Comparison of ENCODE assay signal across 1 cellular context in genomic region chr6:36131517-36132220, GRCh38.
A peak's percentile ranks its signal among the peaks of the same experiment; 100 is the strongest.
TF ChIP-seq lines count a peak whose summit lies in the region.

No MANE protein-coding gene starts in this region.

TF ChIP-seq in HepG2, 621 proteins besides CTCF, POLR2A, EP300 and RAD21 (continued from another document and continues in another):
- TF ChIP-seq ZBTB40 (IDR thresholded peaks at IDR 0.05) (no peak), ZBTB40 (CRISPR knock-in tag; IDR thresholded peaks at IDR 0.05) (no peak; the same call in 1 of the 2 replicates), ZBTB14 (CRISPR knock-in tag; IDR thresholded peaks at IDR 0.05) (no peak), ZNF574 (CRISPR knock-in tag; IDR thresholded peaks at IDR 0.05) (0 out of 2 replicates have a peak, but pooled peaks have one; percentile 6), TAF1 (CRISPR knock-in tag; IDR thresholded peaks at IDR 0.05) (no peak), TBL1XR1 (IDR thresholded peaks at IDR 0.05; ENCODE audit: borderline replicate concordance, low read length, partially characterized antibody) (peak; percentile 61), MED13 (CRISPR knock-in tag; IDR thresholded peaks at IDR 0.05) (0 out of 2 replicates have a peak, but pooled peaks have one; percentile 50), SRSF1 (optimal IDR thresholded peaks at IDR 0.05; ENCODE audit: low read depth, low read length) (no peak), RFX1 (IDR thresholded peaks at IDR 0.05) (no peak), TSC22D2 (CRISPR knock-in tag; IDR thresholded peaks at IDR 0.05; ENCODE audit: borderline replicate concordance) (no peak; the same call in 1 of the 2 replicates), ZNF513 (CRISPR knock-in tag; conservative IDR thresholded peaks at IDR 0.05) (no peak), BRCA1 (CRISPR knock-in tag; IDR thresholded peaks at IDR 0.05) (no peak), ZNF282 (IDR thresholded peaks at IDR 0.05; ENCODE audit: partially characterized antibody) (no peak), ZNF256 (CRISPR knock-in tag; conservative IDR thresholded peaks at IDR 0.05) (no peak), MAZ (IDR thresholded peaks at IDR 0.05; ENCODE audit: borderline replicate concordance, low read depth, low read length) (no peak), MAZ (CRISPR knock-in tag; IDR thresholded peaks at IDR 0.05; ENCODE audit: low read depth) (no peak), ZNF773 (CRISPR knock-in tag; IDR thresholded peaks at IDR 0.05; ENCODE audit: borderline replicate concordance) (0 out of 2 replicates have a peak, but pooled peaks have one; percentile 8), ZNF280D (CRISPR knock-in tag; IDR thresholded peaks at IDR 0.05) (peak; percentile 73), EZH2 (conservative IDR thresholded peaks at IDR 0.05; ENCODE audit: low read depth, low read length) (no peak), STAG1 (CRISPR knock-in tag; IDR thresholded peaks at IDR 0.05) (no peak), ARID2 (CRISPR knock-in tag; IDR thresholded peaks at IDR 0.05; ENCODE audit: borderline replicate concordance) (no peak; the same call in 1 of the 2 replicates), HNF1B (CRISPR knock-in tag; IDR thresholded peaks at IDR 0.05) (no peak), KLF9 (CRISPR knock-in tag; IDR thresholded peaks at IDR 0.05; ENCODE audit: low read depth) (no peak), ZNF709 (CRISPR knock-in tag; IDR thresholded peaks at IDR 0.05) (peak; percentile 48; the same call in 1 of the 2 replicates), FOSL1 (CRISPR knock-in tag; IDR thresholded peaks at IDR 0.05; ENCODE audit: borderline replicate concordance) (no peak), CENPBD1 (CRISPR knock-in tag; IDR thresholded peaks at IDR 0.05; ENCODE audit: borderline replicate concordance, low read depth) (no peak), ZNF678 (CRISPR knock-in tag; IDR thresholded peaks at IDR 0.05) (no peak; the same call in 1 of the 2 replicates), ZNF547 (CRISPR knock-in tag; IDR thresholded peaks at IDR 0.05) (no peak; the same call in 1 of the 2 replicates), RAD51 (IDR thresholded peaks at IDR 0.05; ENCODE audit: borderline replicate concordance) (peak; percentile 63), ZNF230 (CRISPR knock-in tag; IDR thresholded peaks at IDR 0.05) (no peak), ZNF333 (CRISPR knock-in tag; IDR thresholded peaks at IDR 0.05; ENCODE audit: borderline replicate concordance) (no peak), FLYWCH1 (CRISPR knock-in tag; IDR thresholded peaks at IDR 0.05) (no peak), ZMYM4 (CRISPR knock-in tag; IDR thresholded peaks at IDR 0.05) (no peak; the same call in 1 of the 2 replicates)
